Comparison of ENCODE assay signal across 1 cellular context in genomic region chr2:135985018-135985825, GRCh38.
TF ChIP-seq lines count a peak whose summit lies in the region.

TSS of gene DARS1 (minus strand) at chr2:135985626. CDS start at chr2:135985468, 158 bp downstream.

TF ChIP-seq in H1, 55 proteins besides CTCF, POLR2A, EP300 and RAD21 (continued from another document):
- no peak for TF ChIP-seq CBX8 (IDR thresholded peaks at IDR 0.05; ENCODE audit: borderline replicate concordance, low read depth, low read length)
- TF ChIP-seq TBP (IDR thresholded peaks at IDR 0.05; ENCODE audit: low read depth, low read length) = peak; percentile 59; the same call in 1 of the 2 replicates
- TF ChIP-seq CREB1 (IDR thresholded peaks at IDR 0.05) = peak; percentile 25; the same call in 1 of the 2 replicates
- TF ChIP-seq, protein P1, sequence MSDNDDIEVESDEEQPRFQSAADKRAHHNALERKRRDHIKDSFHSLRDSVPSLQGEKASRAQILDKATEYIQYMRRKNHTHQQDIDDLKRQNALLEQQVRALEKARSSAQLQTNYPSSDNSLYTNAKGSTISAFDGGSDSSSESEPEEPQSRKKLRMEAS (IDR thresholded peaks at IDR 0.05) = peak; percentile 91
- peak; percentile 79 for TF ChIP-seq TAF7 (optimal IDR thresholded peaks at IDR 0.05; ENCODE audit: borderline replicate concordance, low read depth, low read length)
- no peak for TF ChIP-seq SP4 (IDR thresholded peaks at IDR 0.05; ENCODE audit: low read length)
- TF ChIP-seq ASH2L (IDR thresholded peaks at IDR 0.05; ENCODE audit: low read length) = peak; percentile 81
- TF ChIP-seq GTF2F1 (IDR thresholded peaks at IDR 0.05; ENCODE audit: borderline replicate concordance, low read depth, low read length) = peak; percentile 70; the same call in 1 of the 2 replicates
- 0 out of 2 replicates have a peak, but pooled peaks have one; percentile 32 for TF ChIP-seq FOSL1 (IDR thresholded peaks at IDR 0.05; ENCODE audit: insufficient read depth, low read depth, low read length)
- TF ChIP-seq BACH1 (IDR thresholded peaks at IDR 0.05; ENCODE audit: low read length) = 0 out of 2 replicates have a peak, but pooled peaks have one; percentile 38
- TF ChIP-seq RBBP5 (IDR thresholded peaks at IDR 0.05; ENCODE audit: borderline replicate concordance, low read depth, low read length) = peak; percentile 93; the same call in 1 of the 2 replicates
- peak; percentile 97 for TF ChIP-seq BRCA1 (IDR thresholded peaks at IDR 0.05; ENCODE audit: low read depth, low read length)
- TF ChIP-seq MAFK (IDR thresholded peaks at IDR 0.05; ENCODE audit: low read depth, low read length) = no peak
- TF ChIP-seq TAF1 (IDR thresholded peaks at IDR 0.05; ENCODE audit: low read depth, low read length) = peak; percentile 73
- TF ChIP-seq BCL11A (IDR thresholded peaks at IDR 0.05; ENCODE audit: low read depth in 2 of 2, low read length in 2 of 2) = no peak
- TF ChIP-seq CHD2 (IDR thresholded peaks at IDR 0.05; ENCODE audit: low read length) = peak; percentile 99
- TF ChIP-seq JUND (IDR thresholded peaks at IDR 0.05; ENCODE audit: low read length) = peak; percentile 4; the same call in 1 of the 2 replicates
- peak; percentile 96 for TF ChIP-seq KDM4A (IDR thresholded peaks at IDR 0.05; ENCODE audit: low read depth, low read length, severe bottlenecking)
- TF ChIP-seq SIRT6 (IDR thresholded peaks at IDR 0.05; ENCODE audit: low read length) = no peak
- peak; percentile 96 for TF ChIP-seq PHF8 (conservative IDR thresholded peaks at IDR 0.05; ENCODE audit: low read depth, low read length)
- TF ChIP-seq SP1 (IDR thresholded peaks at IDR 0.05; ENCODE audit: low read depth, low read length) = peak; percentile 85
- no peak for TF ChIP-seq JUN (IDR thresholded peaks at IDR 0.05; ENCODE audit: low read depth, low read length)
- TF ChIP-seq, protein P2, sequence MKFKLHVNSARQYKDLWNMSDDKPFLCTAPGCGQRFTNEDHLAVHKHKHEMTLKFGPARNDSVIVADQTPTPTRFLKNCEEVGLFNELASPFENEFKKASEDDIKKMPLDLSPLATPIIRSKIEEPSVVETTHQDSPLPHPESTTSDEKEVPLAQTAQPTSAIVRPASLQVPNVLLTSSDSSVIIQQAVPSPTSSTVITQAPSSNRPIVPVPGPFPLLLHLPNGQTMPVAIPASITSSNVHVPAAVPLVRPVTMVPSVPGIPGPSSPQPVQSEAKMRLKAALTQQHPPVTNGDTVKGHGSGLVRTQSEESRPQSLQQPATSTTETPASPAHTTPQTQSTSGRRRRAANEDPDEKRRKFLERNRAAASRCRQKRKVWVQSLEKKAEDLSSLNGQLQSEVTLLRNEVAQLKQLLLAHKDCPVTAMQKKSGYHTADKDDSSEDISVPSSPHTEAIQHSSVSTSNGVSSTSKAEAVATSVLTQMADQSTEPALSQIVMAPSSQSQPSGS (IDR thresholded peaks at IDR 0.05; ENCODE audit: low read length) = 0 out of 2 replicates have a peak, but pooled peaks have one; percentile 15
- TF ChIP-seq SIN3A (conservative IDR thresholded peaks at IDR 0.05 in 1 of 2, IDR thresholded peaks at IDR 0.05 in 1 of 2; ENCODE audit: low read depth in 1 of 2, low read length in 2 of 2) = peak; percentile 29 to 82; a peak in 1 of 4 replicates
- no peak for TF ChIP-seq SP2 (IDR thresholded peaks at IDR 0.05; ENCODE audit: low read length)
- TF ChIP-seq RFX5 (IDR thresholded peaks at IDR 0.05; ENCODE audit: borderline replicate concordance, low read depth, low read length) = no peak
- peak; percentile 80 for TF ChIP-seq POLR2AphosphoS5 (IDR thresholded peaks at IDR 0.05; ENCODE audit: low read depth, low read length)
TF ChIP-seq in H1: peak in this region for 21.
